In the genomic region with DNA sequence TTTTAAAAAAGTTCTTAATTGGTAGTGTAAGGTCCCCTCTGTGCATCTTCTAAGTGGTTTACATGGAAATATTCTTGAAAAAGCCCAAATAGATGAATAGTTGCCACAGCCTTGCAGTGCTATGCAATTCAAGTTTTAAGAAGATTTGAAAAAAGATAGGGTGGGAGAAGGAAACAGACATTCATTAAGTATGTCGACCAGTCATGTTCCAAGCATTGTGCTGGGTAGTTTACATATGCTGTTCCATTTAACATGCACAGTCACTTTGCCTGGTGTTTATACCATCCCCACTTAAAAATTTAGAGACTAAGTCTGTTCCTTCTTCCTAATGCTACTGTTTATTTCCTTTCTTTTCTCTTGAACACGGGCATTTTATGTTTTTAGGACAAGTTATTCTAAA, we compare ENCODE assay signal across 22 cellular contexts. TPM values are rescaled to one million over a fixed set of nuclear protein-coding genes. Genes with fewer than 3 reads are reported as not detected.
DNase-seq lines count a peak whose midpoint lies in the region; TF ChIP-seq lines count a peak whose summit lies in the region.
"Had no signal": no experiment of that assay in that cellular context is flagged by ENCODE, and none has a peak within 500 bp of the region (broad histone marks: within the 10 kb centered on the region; RNA-seq: fewer than 3 reads in every experiment).

No MANE protein-coding gene starts in this region.

- H3K9ac ChIP-seq in colonic mucosa (ENCODE audit: low read depth in 2 of 2, low read length in 2 of 2), result no peak overlapping the region
- no peak overlapping the region for H3K9ac ChIP-seq in smooth muscle cell (ENCODE audit: low read depth)
- no peak overlapping the region for H3K9ac ChIP-seq in neural progenitor cell

- peak overlapping the region; percentile 57 for H3K4me2 ChIP-seq in smooth muscle cell
- H3K4me2 ChIP-seq in neural progenitor cell, result no peak overlapping the region

- H4K20me1 ChIP-seq in smooth muscle cell (ENCODE audit: low read depth), result no peaks in the 10 kb centered on the region
- H4K20me1 ChIP-seq in neural progenitor cell (ENCODE audit: low read depth), result no peaks in the 10 kb centered on the region

- no peaks in the 10 kb centered on the region for H3K36me3 Mint-ChIP-seq in activated naive CD8-positive, alpha-beta T cell
- peaks cover 2% of the 10 kb centered on the region for H3K36me3 Mint-ChIP-seq in activated naive CD8-positive, alpha-beta T cell treated with anti-CD3 and anti-CD28 coated beads for 36 hours
- H3K36me3 Mint-ChIP-seq in neural progenitor cell, result no peaks in the 10 kb centered on the region
- H3K36me3 Mint-ChIP-seq: brain, memory B cell, T-cell had no signal

- no peak for TF ChIP-seq CTCF in colonic mucosa (IDR thresholded peaks at IDR 0.05)
- TF ChIP-seq CTCF in smooth muscle cell (IDR thresholded peaks at IDR 0.05; ENCODE audit: borderline replicate concordance, insufficient read depth, poor library complexity, severe bottlenecking), result no peak
- no peak for TF ChIP-seq CTCF in neural progenitor cell (IDR thresholded peaks at IDR 0.05)

- no peaks in the 10 kb centered on the region for H3K27me3 ChIP-seq in colonic mucosa
- H3K27me3 ChIP-seq in smooth muscle cell (ENCODE audit: low read depth), result no peaks in the 10 kb centered on the region
- no peaks in the 10 kb centered on the region for H3K27me3 ChIP-seq in neural progenitor cell
- H3K27me3 ChIP-seq: upper lobe of right lung had no signal

- DNase-seq in activated naive CD8-positive, alpha-beta T cell treated with anti-CD3 and anti-CD28 coated beads for 36 hours, result no peak
- DNase-seq in RPMI7951 (ENCODE audit: low read depth), result peak; percentile 38
- no peak for DNase-seq in colonic mucosa
- DNase-seq in smooth muscle cell (lab: John Stamatoyannopoulos, UW; ENCODE audit: unreplicated experiment), result no peak
- no peak for DNase-seq in neural progenitor cell (ENCODE audit: low spot score)
- no peak for DNase-seq in HT-29 (ENCODE audit: low spot score)
- DNase-seq in kidney tubule cell (ENCODE audit: low spot score), result no peak
- DNase-seq: activated CD4-positive, alpha-beta T cell treated with anti-CD3 and anti-CD28 coated beads for 4 hours; cortex of kidney; KBM-7; NCI-H1694; NCI-H69; retina; Right ventricle myocardium superior; T-cell; upper lobe of right lung had no signal

- peaks cover 1% of the 10 kb centered on the region for H3K27me3 Mint-ChIP-seq in activated naive CD8-positive, alpha-beta T cell
- peaks cover 27% of the 10 kb centered on the region for H3K27me3 Mint-ChIP-seq in activated naive CD8-positive, alpha-beta T cell treated with anti-CD3 and anti-CD28 coated beads for 36 hours
- H3K27me3 Mint-ChIP-seq in neural progenitor cell (ENCODE audit: insufficient read depth, low read depth), result no peaks in the 10 kb centered on the region

- H3K36me3 ChIP-seq in colonic mucosa (no peaks in the 10 kb centered on the region), smooth muscle cell (ENCODE audit: low read depth) (no peaks in the 10 kb centered on the region), neural progenitor cell (no peaks in the 10 kb centered on the region)
- H3K36me3 ChIP-seq: HAP-1, upper lobe of right lung had no signal

- H3K9me3 ChIP-seq in colonic mucosa (no peaks in the 10 kb centered on the region), smooth muscle cell (replicated peaks; ENCODE audit: low read depth) (no peaks in the 10 kb centered on the region), neural progenitor cell (ENCODE audit: low read depth) (no peaks in the 10 kb centered on the region)
- H3K9me3 ChIP-seq: HAP-1, upper lobe of right lung had no signal

- peak overlapping the region; percentile 42 for H3K27ac ChIP-seq in colonic mucosa
- peak overlapping the region; percentile 77 for H3K27ac ChIP-seq in smooth muscle cell (ENCODE audit: low read depth)
- no peak overlapping the region for H3K27ac ChIP-seq in neural progenitor cell
- H3K27ac ChIP-seq: upper lobe of right lung had no signal

- no peaks in the 10 kb centered on the region for H3K79me2 ChIP-seq in smooth muscle cell (ENCODE audit: low read depth)
- no peaks in the 10 kb centered on the region for H3K79me2 ChIP-seq in neural progenitor cell (ENCODE audit: low read depth)

- H3K27ac Mint-ChIP-seq in activated naive CD8-positive, alpha-beta T cell, result peak overlapping the region; percentile 37
- H3K27ac Mint-ChIP-seq in activated naive CD8-positive, alpha-beta T cell treated with anti-CD3 and anti-CD28 coated beads for 36 hours, result no peak overlapping the region
- H3K27ac Mint-ChIP-seq in neural progenitor cell, result no peak overlapping the region
- H3K27ac Mint-ChIP-seq: activated T-helper 17 cell treated with anti-CD3 and anti-CD28 coated beads, Interleukin-2, amount 50 U/mL, for 72 hours; B cell; brain; memory B cell; T-cell had no signal

- intact Hi-C loops in colonic mucosa (cut with DNase I), result no loop called here

- 66% methylated on average over 2 of the region's 2 CpGs for WGBS in smooth muscle cell (ENCODE audit: low lambda C conversion rate)

- no peaks in the 10 kb centered on the region for H3K4me1 ChIP-seq in colonic mucosa
- no peaks in the 10 kb centered on the region for H3K4me1 ChIP-seq in smooth muscle cell (ENCODE audit: low read depth)
- no peaks in the 10 kb centered on the region for H3K4me1 ChIP-seq in neural progenitor cell
- H3K4me1 ChIP-seq: HAP-1, upper lobe of right lung had no signal

- peaks cover 23% of the 10 kb centered on the region for H3K4me1 Mint-ChIP-seq in activated naive CD8-positive, alpha-beta T cell (ENCODE audit: low read depth)
- peaks cover 16% of the 10 kb centered on the region for H3K4me1 Mint-ChIP-seq in activated naive CD8-positive, alpha-beta T cell treated with anti-CD3 and anti-CD28 coated beads for 36 hours
- no peaks in the 10 kb centered on the region for H3K4me1 Mint-ChIP-seq in neural progenitor cell
- H3K4me1 Mint-ChIP-seq: brain, T-cell had no signal

- H3F3A ChIP-seq in smooth muscle cell (ENCODE audit: low read depth) (no peaks in the 10 kb centered on the region), neural progenitor cell (ENCODE audit: low read depth) (no peaks in the 10 kb centered on the region)

- H3K9me3 Mint-ChIP-seq in activated naive CD8-positive, alpha-beta T cell (ENCODE audit: low read depth), result no peaks in the 10 kb centered on the region
- H3K9me3 Mint-ChIP-seq in activated naive CD8-positive, alpha-beta T cell treated with anti-CD3 and anti-CD28 coated beads for 36 hours, result peaks cover 4% of the 10 kb centered on the region
- H3K9me3 Mint-ChIP-seq in neural progenitor cell, result peaks cover 7% of the 10 kb centered on the region
- H3K9me3 Mint-ChIP-seq: memory B cell had no signal

- peak overlapping the region; percentile 36 for H2AFZ ChIP-seq in smooth muscle cell (ENCODE audit: low read depth)
- no peak overlapping the region for H2AFZ ChIP-seq in neural progenitor cell (replicated peaks)

- H3K4me3 Mint-ChIP-seq in activated naive CD8-positive, alpha-beta T cell, result no peak overlapping the region
- no peak overlapping the region for H3K4me3 Mint-ChIP-seq in activated naive CD8-positive, alpha-beta T cell treated with anti-CD3 and anti-CD28 coated beads for 36 hours
- no peak overlapping the region for H3K4me3 Mint-ChIP-seq in neural progenitor cell
- H3K4me3 Mint-ChIP-seq: activated T-helper 17 cell treated with anti-CD3 and anti-CD28 coated beads, Interleukin-2, amount 50 U/mL, for 72 hours; brain; memory B cell; T-cell had no signal

- H3K4me3 ChIP-seq in colonic mucosa (no peak overlapping the region), smooth muscle cell (no peak overlapping the region), neural progenitor cell (no peak overlapping the region)
- H3K4me3 ChIP-seq: HAP-1, upper lobe of right lung had no signal

RNA-seq across cellular contexts. Expression of a gene that starts 28.1 kb away (rescaled TPM):
- total RNA-seq in activated naive CD8-positive, alpha-beta T cell treated with anti-CD3 and anti-CD28 coated beads for 36 hours, result 100 to 1,000 TPM; 590 to 613 TPM
- total RNA-seq in RPMI7951 (2014; rRNA removed; shearing (Covaris generic)), result 231 and 289 TPM in 2 replicates
- 100 to 1,000 TPM in 1 of 2 donors, 10 to 100 TPM in 1; 88.6 to 273 TPM for total RNA-seq in colonic mucosa
- total RNA-seq in smooth muscle cell, result 189 and 239 TPM in 2 replicates
- polyA plus RNA-seq in smooth muscle cell, result 49.1 and 53.3 TPM in 2 replicates
- total RNA-seq in neural progenitor cell (ENCODE audit: low replicate concordance), result 84.8 and 143 TPM in 2 replicates
- 28.7 and 33.4 TPM in 2 replicates for total RNA-seq in HT-29 (2014; rRNA removed; shearing (Covaris generic))
